Comparison of ENCODE assay signal across 1 cellular context in the genomic region with DNA sequence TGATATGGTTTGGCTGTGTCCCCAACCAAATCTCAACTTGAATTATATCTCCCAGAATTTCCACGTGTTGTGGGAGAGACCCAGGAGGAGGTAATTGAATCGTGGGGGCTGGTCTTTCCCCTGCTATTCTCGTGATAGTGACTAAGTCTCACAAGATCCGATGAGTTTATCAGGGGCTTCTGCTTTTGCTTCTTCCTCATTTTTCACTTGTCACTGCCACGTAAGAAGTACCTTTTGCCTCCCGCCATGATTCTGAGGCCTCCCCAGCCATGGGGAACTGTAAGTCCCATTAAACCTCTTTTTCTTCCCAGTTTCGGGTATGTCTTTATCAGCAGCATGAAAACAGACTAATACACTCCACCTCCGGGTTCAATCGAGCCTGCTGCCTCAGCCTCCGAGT.
TF ChIP-seq lines count a peak whose summit lies in the region.
"Not testable (repeated sequence)": the region's sequence is repeated elsewhere in the genome, so short reads cannot be mapped to it uniquely, and the experiment has no call there.

No MANE protein-coding gene starts in this region.

TF ChIP-seq in K562, 482 proteins besides CTCF, POLR2A, EP300 and RAD21 (continued from another document):
- TF ChIP-seq, protein P1, sequence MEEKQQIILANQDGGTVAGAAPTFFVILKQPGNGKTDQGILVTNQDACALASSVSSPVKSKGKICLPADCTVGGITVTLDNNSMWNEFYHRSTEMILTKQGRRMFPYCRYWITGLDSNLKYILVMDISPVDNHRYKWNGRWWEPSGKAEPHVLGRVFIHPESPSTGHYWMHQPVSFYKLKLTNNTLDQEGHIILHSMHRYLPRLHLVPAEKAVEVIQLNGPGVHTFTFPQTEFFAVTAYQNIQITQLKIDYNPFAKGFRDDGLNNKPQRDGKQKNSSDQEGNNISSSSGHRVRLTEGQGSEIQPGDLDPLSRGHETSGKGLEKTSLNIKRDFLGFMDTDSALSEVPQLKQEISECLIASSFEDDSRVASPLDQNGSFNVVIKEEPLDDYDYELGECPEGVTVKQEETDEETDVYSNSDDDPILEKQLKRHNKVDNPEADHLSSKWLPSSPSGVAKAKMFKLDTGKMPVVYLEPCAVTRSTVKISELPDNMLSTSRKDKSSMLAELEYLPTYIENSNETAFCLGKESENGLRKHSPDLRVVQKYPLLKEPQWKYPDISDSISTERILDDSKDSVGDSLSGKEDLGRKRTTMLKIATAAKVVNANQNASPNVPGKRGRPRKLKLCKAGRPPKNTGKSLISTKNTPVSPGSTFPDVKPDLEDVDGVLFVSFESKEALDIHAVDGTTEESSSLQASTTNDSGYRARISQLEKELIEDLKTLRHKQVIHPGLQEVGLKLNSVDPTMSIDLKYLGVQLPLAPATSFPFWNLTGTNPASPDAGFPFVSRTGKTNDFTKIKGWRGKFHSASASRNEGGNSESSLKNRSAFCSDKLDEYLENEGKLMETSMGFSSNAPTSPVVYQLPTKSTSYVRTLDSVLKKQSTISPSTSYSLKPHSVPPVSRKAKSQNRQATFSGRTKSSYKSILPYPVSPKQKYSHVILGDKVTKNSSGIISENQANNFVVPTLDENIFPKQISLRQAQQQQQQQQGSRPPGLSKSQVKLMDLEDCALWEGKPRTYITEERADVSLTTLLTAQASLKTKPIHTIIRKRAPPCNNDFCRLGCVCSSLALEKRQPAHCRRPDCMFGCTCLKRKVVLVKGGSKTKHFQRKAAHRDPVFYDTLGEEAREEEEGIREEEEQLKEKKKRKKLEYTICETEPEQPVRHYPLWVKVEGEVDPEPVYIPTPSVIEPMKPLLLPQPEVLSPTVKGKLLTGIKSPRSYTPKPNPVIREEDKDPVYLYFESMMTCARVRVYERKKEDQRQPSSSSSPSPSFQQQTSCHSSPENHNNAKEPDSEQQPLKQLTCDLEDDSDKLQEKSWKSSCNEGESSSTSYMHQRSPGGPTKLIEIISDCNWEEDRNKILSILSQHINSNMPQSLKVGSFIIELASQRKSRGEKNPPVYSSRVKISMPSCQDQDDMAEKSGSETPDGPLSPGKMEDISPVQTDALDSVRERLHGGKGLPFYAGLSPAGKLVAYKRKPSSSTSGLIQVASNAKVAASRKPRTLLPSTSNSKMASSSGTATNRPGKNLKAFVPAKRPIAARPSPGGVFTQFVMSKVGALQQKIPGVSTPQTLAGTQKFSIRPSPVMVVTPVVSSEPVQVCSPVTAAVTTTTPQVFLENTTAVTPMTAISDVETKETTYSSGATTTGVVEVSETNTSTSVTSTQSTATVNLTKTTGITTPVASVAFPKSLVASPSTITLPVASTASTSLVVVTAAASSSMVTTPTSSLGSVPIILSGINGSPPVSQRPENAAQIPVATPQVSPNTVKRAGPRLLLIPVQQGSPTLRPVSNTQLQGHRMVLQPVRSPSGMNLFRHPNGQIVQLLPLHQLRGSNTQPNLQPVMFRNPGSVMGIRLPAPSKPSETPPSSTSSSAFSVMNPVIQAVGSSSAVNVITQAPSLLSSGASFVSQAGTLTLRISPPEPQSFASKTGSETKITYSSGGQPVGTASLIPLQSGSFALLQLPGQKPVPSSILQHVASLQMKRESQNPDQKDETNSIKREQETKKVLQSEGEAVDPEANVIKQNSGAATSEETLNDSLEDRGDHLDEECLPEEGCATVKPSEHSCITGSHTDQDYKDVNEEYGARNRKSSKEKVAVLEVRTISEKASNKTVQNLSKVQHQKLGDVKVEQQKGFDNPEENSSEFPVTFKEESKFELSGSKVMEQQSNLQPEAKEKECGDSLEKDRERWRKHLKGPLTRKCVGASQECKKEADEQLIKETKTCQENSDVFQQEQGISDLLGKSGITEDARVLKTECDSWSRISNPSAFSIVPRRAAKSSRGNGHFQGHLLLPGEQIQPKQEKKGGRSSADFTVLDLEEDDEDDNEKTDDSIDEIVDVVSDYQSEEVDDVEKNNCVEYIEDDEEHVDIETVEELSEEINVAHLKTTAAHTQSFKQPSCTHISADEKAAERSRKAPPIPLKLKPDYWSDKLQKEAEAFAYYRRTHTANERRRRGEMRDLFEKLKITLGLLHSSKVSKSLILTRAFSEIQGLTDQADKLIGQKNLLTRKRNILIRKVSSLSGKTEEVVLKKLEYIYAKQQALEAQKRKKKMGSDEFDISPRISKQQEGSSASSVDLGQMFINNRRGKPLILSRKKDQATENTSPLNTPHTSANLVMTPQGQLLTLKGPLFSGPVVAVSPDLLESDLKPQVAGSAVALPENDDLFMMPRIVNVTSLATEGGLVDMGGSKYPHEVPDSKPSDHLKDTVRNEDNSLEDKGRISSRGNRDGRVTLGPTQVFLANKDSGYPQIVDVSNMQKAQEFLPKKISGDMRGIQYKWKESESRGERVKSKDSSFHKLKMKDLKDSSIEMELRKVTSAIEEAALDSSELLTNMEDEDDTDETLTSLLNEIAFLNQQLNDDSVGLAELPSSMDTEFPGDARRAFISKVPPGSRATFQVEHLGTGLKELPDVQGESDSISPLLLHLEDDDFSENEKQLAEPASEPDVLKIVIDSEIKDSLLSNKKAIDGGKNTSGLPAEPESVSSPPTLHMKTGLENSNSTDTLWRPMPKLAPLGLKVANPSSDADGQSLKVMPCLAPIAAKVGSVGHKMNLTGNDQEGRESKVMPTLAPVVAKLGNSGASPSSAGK (IDR thresholded peaks at IDR 0.05): peak; percentile 3; the same call in 1 of the 2 replicates
- TF ChIP-seq JUND (IDR thresholded peaks at IDR 0.05; ENCODE audit: borderline replicate concordance, low read depth, low read length): peak; percentile 17; the same call in 1 of the 2 replicates
- not testable (repeated sequence) for TF ChIP-seq JUND (tag; IDR thresholded peaks at IDR 0.05; ENCODE audit: borderline replicate concordance, low read depth, low read length)
- peak; percentile 73 for TF ChIP-seq MEIS2 (IDR thresholded peaks at IDR 0.05; ENCODE audit: partially characterized antibody)
- peak; percentile 34; the same call in 1 of the 2 replicates for TF ChIP-seq CREM (IDR thresholded peaks at IDR 0.05; ENCODE audit: low read depth)
- TF ChIP-seq ZNF766 (CRISPR knock-in tag; conservative IDR thresholded peaks at IDR 0.05): peak; percentile 98
- peak; percentile 75 for TF ChIP-seq CHD2 (IDR thresholded peaks at IDR 0.05; ENCODE audit: low read depth, low read length)
- TF ChIP-seq L3MBTL2 (IDR thresholded peaks at IDR 0.05): peak; percentile 74
- TF ChIP-seq, protein P2, sequence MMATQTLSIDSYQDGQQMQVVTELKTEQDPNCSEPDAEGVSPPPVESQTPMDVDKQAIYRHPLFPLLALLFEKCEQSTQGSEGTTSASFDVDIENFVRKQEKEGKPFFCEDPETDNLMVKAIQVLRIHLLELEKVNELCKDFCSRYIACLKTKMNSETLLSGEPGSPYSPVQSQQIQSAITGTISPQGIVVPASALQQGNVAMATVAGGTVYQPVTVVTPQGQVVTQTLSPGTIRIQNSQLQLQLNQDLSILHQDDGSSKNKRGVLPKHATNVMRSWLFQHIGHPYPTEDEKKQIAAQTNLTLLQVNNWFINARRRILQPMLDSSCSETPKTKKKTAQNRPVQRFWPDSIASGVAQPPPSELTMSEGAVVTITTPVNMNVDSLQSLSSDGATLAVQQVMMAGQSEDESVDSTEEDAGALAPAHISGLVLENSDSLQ (IDR thresholded peaks at IDR 0.05): peak; percentile 61
- TF ChIP-seq, protein P3, sequence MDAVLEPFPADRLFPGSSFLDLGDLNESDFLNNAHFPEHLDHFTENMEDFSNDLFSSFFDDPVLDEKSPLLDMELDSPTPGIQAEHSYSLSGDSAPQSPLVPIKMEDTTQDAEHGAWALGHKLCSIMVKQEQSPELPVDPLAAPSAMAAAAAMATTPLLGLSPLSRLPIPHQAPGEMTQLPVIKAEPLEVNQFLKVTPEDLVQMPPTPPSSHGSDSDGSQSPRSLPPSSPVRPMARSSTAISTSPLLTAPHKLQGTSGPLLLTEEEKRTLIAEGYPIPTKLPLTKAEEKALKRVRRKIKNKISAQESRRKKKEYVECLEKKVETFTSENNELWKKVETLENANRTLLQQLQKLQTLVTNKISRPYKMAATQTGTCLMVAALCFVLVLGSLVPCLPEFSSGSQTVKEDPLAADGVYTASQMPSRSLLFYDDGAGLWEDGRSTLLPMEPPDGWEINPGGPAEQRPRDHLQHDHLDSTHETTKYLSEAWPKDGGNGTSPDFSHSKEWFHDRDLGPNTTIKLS (IDR thresholded peaks at IDR 0.05; ENCODE audit: borderline replicate concordance, low read depth): peak; percentile 90
- TF ChIP-seq, protein P4, sequence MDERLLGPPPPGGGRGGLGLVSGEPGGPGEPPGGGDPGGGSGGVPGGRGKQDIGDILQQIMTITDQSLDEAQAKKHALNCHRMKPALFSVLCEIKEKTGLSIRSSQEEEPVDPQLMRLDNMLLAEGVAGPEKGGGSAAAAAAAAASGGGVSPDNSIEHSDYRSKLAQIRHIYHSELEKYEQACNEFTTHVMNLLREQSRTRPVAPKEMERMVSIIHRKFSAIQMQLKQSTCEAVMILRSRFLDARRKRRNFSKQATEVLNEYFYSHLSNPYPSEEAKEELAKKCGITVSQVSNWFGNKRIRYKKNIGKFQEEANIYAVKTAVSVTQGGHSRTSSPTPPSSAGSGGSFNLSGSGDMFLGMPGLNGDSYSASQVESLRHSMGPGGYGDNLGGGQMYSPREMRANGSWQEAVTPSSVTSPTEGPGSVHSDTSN (CRISPR knock-in tag; IDR thresholded peaks at IDR 0.05; ENCODE audit: low read depth): not testable (repeated sequence)
- TF ChIP-seq, protein P4 (tag; conservative IDR thresholded peaks at IDR 0.05; ENCODE audit: low read depth): peak; percentile 59
